26 cellular contexts compared by ENCODE assay signal in genomic region chr3:184968115-184968514, GRCh38.
"Had no signal": no experiment of that assay in that cellular context is flagged by ENCODE, and none has a peak within 500 bp of the region (broad histone marks: within the 10 kb centered on the region; RNA-seq: fewer than 3 reads in every experiment).

No MANE protein-coding gene starts in this region.

- DNase-seq: activated CD4-positive, alpha-beta memory T cell treated with anti-CD3 and anti-CD28 coated beads, Interleukin-2, amount 10 ng/mL, durations not matched to agents 7 days and 5 days; activated CD4-positive, alpha-beta T cell treated with anti-CD3 and anti-CD28 coated beads for 1 hour; activated CD4-positive, alpha-beta T cell treated with anti-CD3 and anti-CD28 coated beads for 48 hours; activated CD4-positive, CD25-positive, alpha-beta regulatory T cell; activated CD8-positive, alpha-beta memory T cell treated with anti-CD3 and anti-CD28 coated beads for 24 hours; activated CD8-positive, alpha-beta memory T cell treated with anti-CD3 and anti-CD28 coated beads, Interleukin-2, amount 10 ng/mL, durations not matched to agents 7 days and 5 days; activated CD8-positive, alpha-beta memory T cell treated with anti-CD3 and anti-CD28 coated beads, Interleukin-2, amount 50 U/mL, for 48 hours; activated effector memory CD4-positive, alpha-beta T cell treated with anti-CD3 and anti-CD28 coated beads, Interleukin-2, amount 50 U/mL, for 16 hours; activated naive CD4-positive, alpha-beta T cell; activated naive CD4-positive, alpha-beta T cell treated with anti-CD3 and anti-CD28 coated beads, Interleukin-2, amount 50 U/mL, for 16 hours; activated naive CD8-positive, alpha-beta T cell treated with anti-CD3 and anti-CD28 coated beads for 36 hours; activated T-cell treated with anti-CD3 and anti-CD28 coated beads, Interleukin-2, amount 50 U/mL, for 48 hours; amniotic stem cell; aorta; brain microvascular endothelial cell; central memory CD4-positive, alpha-beta T cell; NCI-H1048; NCI-H1436 treated with DMSO at 0.1 percent for 48 hours; NCI-H1694 treated with DMSO at 0.1 percent for 48 hours; NCI-H2029; NCI-H345; NCI-H524 treated with DMSO at 0.1 percent for 48 hours; Peyer's patch; T1000; WERI-Rb-1 had no signal

- ATAC-seq: activated CD8-positive, alpha-beta memory T cell treated with anti-CD3 and anti-CD28 coated beads, Interleukin-2, amount 10 ng/mL, durations not matched to agents 7 days and 5 days; Right ventricle myocardium inferior had no signal

- H3K9me3 Mint-ChIP-seq: activated CD4-positive, alpha-beta memory T cell treated with anti-CD3 and anti-CD28 coated beads, Interleukin-2, amount 10 ng/mL, durations not matched to agents 7 days and 5 days; activated naive CD8-positive, alpha-beta T cell treated with anti-CD3 and anti-CD28 coated beads for 36 hours had no signal

- H3K4me3 Mint-ChIP-seq: activated CD4-positive, alpha-beta memory T cell treated with anti-CD3 and anti-CD28 coated beads, Interleukin-2, amount 10 ng/mL, durations not matched to agents 7 days and 5 days; activated CD8-positive, alpha-beta memory T cell treated with anti-CD3 and anti-CD28 coated beads, Interleukin-2, amount 10 ng/mL, durations not matched to agents 7 days and 5 days; activated naive CD8-positive, alpha-beta T cell treated with anti-CD3 and anti-CD28 coated beads for 36 hours had no signal

- H3K27ac Mint-ChIP-seq: activated CD4-positive, alpha-beta memory T cell treated with anti-CD3 and anti-CD28 coated beads, Interleukin-2, amount 10 ng/mL, durations not matched to agents 7 days and 5 days; activated CD8-positive, alpha-beta memory T cell treated with anti-CD3 and anti-CD28 coated beads, Interleukin-2, amount 10 ng/mL, durations not matched to agents 7 days and 5 days; activated naive CD8-positive, alpha-beta T cell treated with anti-CD3 and anti-CD28 coated beads for 36 hours had no signal

- H3K27me3 Mint-ChIP-seq: activated CD4-positive, alpha-beta memory T cell treated with anti-CD3 and anti-CD28 coated beads, Interleukin-2, amount 10 ng/mL, durations not matched to agents 7 days and 5 days; activated CD8-positive, alpha-beta memory T cell treated with anti-CD3 and anti-CD28 coated beads, Interleukin-2, amount 10 ng/mL, durations not matched to agents 7 days and 5 days; activated naive CD8-positive, alpha-beta T cell treated with anti-CD3 and anti-CD28 coated beads for 36 hours had no signal
